ENCODE assay signal across 9 cellular contexts in genomic region chr6:28683945-28684538, GRCh38.
DNase-seq lines count a peak whose midpoint lies in the region; ATAC-seq and TF ChIP-seq lines count a peak whose summit lies in the region.
"Had no signal": no experiment of that assay in that cellular context is flagged by ENCODE, and none has a peak within 500 bp of the region (broad histone marks: within the 10 kb centered on the region; RNA-seq: fewer than 3 reads in every experiment).

No MANE protein-coding gene starts in this region.

- intact Hi-C loops in activated T-helper 2 cell treated with anti-CD3 and anti-CD28 coated beads, Interferon-gamma antibody, Interleukin-2, Interleukin-4, amounts not matched to agents 10 μg/mL and 5 μg/mL and 100 μg/mL, durations not matched to agents 14 hours and 24 hours and 36 hours (cut with micrococcal nuclease), result loop anchor here (1.0 to 5.0 kb wide), 2 partner anchors 187 to 329 kb away; no protein-coding TSS in a partner anchor

- no peaks in the 10 kb centered on the region for H3K9me3 ChIP-seq in endodermal cell (ENCODE audit: control insufficient read depth, low read length)

- H3K27me3 Mint-ChIP-seq in endodermal cell (ENCODE audit: insufficient read depth) (no peaks in the 10 kb centered on the region), neural crest cell (ENCODE audit: low read depth) (peaks cover 16% of the 10 kb centered on the region)
- peaks cover 73% of the 10 kb centered on the region for H3K27me3 Mint-ChIP-seq in activated T-helper 2 cell treated with anti-CD3 and anti-CD28 coated beads, Interferon-gamma antibody, Interleukin-2, Interleukin-4, amounts not matched to agents 10 μg/mL and 5 μg/mL and 100 μg/mL, durations not matched to agents 14 hours and 24 hours and 36 hours (ENCODE audit: low read depth)

- no peak for ATAC-seq in GM19395 (IDR thresholded peaks at IDR 0.05; ENCODE audit: unreplicated experiment)

- WGBS in endodermal cell (ENCODE audit: insufficient coverage in 1 of 2, insufficient read length in 1 of 2), 2 experiments, result 71 to 90% methylated on average over 2 to 8 of the region's 9 CpGs

- TF ChIP-seq CTCF in endodermal cell (conservative IDR thresholded peaks at IDR 0.05) (peak; percentile 79), neural crest cell (conservative IDR thresholded peaks at IDR 0.05) (peak; percentile 79)

- H3K4me1 Mint-ChIP-seq in endodermal cell (peaks cover 69% of the 10 kb centered on the region), neural crest cell (peaks cover 19% of the 10 kb centered on the region)
- H3K4me1 Mint-ChIP-seq in activated T-helper 2 cell treated with anti-CD3 and anti-CD28 coated beads, Interferon-gamma antibody, Interleukin-2, Interleukin-4, amounts not matched to agents 10 μg/mL and 5 μg/mL and 100 μg/mL, durations not matched to agents 14 hours and 24 hours and 36 hours (ENCODE audit: low read depth), result peaks cover 18% of the 10 kb centered on the region

- H3K27me3 ChIP-seq in endodermal cell (ENCODE audit: control insufficient read depth, insufficient read depth, low read length, poor library complexity, severe bottlenecking), result no peaks in the 10 kb centered on the region

- H3K4me1 ChIP-seq in endodermal cell (ENCODE audit: control insufficient read depth, insufficient read depth, low read length), result peaks cover 15% of the 10 kb centered on the region

- no peak overlapping the region for H3K4me3 Mint-ChIP-seq in endodermal cell
- no peak overlapping the region for H3K4me3 Mint-ChIP-seq in neural crest cell
- H3K4me3 Mint-ChIP-seq in activated T-helper 2 cell treated with anti-CD3 and anti-CD28 coated beads, Interferon-gamma antibody, Interleukin-2, Interleukin-4, amounts not matched to agents 10 μg/mL and 5 μg/mL and 100 μg/mL, durations not matched to agents 14 hours and 24 hours and 36 hours (ENCODE audit: low read depth), result no peak overlapping the region
- H3K4me3 Mint-ChIP-seq: activated naive CD8-positive, alpha-beta T cell treated with anti-CD3 and anti-CD28 coated beads, Interleukin-2, amount 10 ng/mL, durations not matched to agents 7 days and 5 days had no signal

- no peaks in the 10 kb centered on the region for H3K36me3 Mint-ChIP-seq in endodermal cell (ENCODE audit: low read depth)
- H3K36me3 Mint-ChIP-seq in neural crest cell (ENCODE audit: low read depth), result no peaks in the 10 kb centered on the region
- H3K36me3 Mint-ChIP-seq in activated T-helper 2 cell treated with anti-CD3 and anti-CD28 coated beads, Interferon-gamma antibody, Interleukin-2, Interleukin-4, amounts not matched to agents 10 μg/mL and 5 μg/mL and 100 μg/mL, durations not matched to agents 14 hours and 24 hours and 36 hours (ENCODE audit: low read depth), result no peaks in the 10 kb centered on the region
- H3K36me3 Mint-ChIP-seq: activated naive CD8-positive, alpha-beta T cell treated with anti-CD3 and anti-CD28 coated beads, Interleukin-2, amount 10 ng/mL, durations not matched to agents 7 days and 5 days had no signal

- no peaks in the 10 kb centered on the region for H3K36me3 ChIP-seq in endodermal cell (ENCODE audit: control insufficient read depth, insufficient read depth, low read length)

- H3K27ac ChIP-seq in endodermal cell (ENCODE audit: low read depth, low read length), result no peak overlapping the region

- peak overlapping the region; percentile 68 for H3K4me3 ChIP-seq in endodermal cell (ENCODE audit: low read length)

- peak; percentile 39 for DNase-seq in NCI-H345 (lab: John Stamatoyannopoulos, UW)
- DNase-seq in NCI-H345 treated with DMSO at 0.1 percent for 48 hours (lab: John Stamatoyannopoulos, UW; ENCODE audit: unreplicated experiment), result no peak
- DNase-seq in HT1080 (ENCODE audit: low read depth), result peak; percentile 42
- DNase-seq in RPMI7951 (ENCODE audit: low read depth), result peak; percentile 59
- peak; percentile 63 for DNase-seq in endodermal cell
- peak; percentile 8 for DNase-seq in neural crest cell (ENCODE audit: low read depth, low spot score)
- DNase-seq in activated T-helper 2 cell treated with anti-CD3 and anti-CD28 coated beads, Interferon-gamma antibody, Interleukin-2, Interleukin-4, amounts not matched to agents 10 μg/mL and 5 μg/mL and 100 μg/mL, durations not matched to agents 14 hours and 24 hours and 36 hours (ENCODE audit: low spot score), result no peak
- DNase-seq: activated naive CD8-positive, alpha-beta T cell treated with anti-CD3 and anti-CD28 coated beads, Interleukin-2, amount 10 ng/mL, durations not matched to agents 7 days and 5 days had no signal

- H3K9ac ChIP-seq in endodermal cell (ENCODE audit: extremely low read depth, low read length, poor library complexity, severe bottlenecking), result no peak overlapping the region

- H3K27ac Mint-ChIP-seq in endodermal cell (peak overlapping the region; percentile 94), neural crest cell (ENCODE audit: unreplicated experiment) (no peak overlapping the region)
- no peak overlapping the region for H3K27ac Mint-ChIP-seq in activated T-helper 2 cell treated with anti-CD3 and anti-CD28 coated beads, Interferon-gamma antibody, Interleukin-2, Interleukin-4, amounts not matched to agents 10 μg/mL and 5 μg/mL and 100 μg/mL, durations not matched to agents 14 hours and 24 hours and 36 hours
- H3K27ac Mint-ChIP-seq: activated naive CD8-positive, alpha-beta T cell treated with anti-CD3 and anti-CD28 coated beads, Interleukin-2, amount 10 ng/mL, durations not matched to agents 7 days and 5 days had no signal

- H3K9me3 Mint-ChIP-seq in endodermal cell (no peaks in the 10 kb centered on the region), neural crest cell (no peaks in the 10 kb centered on the region)
- H3K9me3 Mint-ChIP-seq in activated T-helper 2 cell treated with anti-CD3 and anti-CD28 coated beads, Interferon-gamma antibody, Interleukin-2, Interleukin-4, amounts not matched to agents 10 μg/mL and 5 μg/mL and 100 μg/mL, durations not matched to agents 14 hours and 24 hours and 36 hours, result no peaks in the 10 kb centered on the region
- H3K9me3 Mint-ChIP-seq: activated naive CD8-positive, alpha-beta T cell treated with anti-CD3 and anti-CD28 coated beads, Interleukin-2, amount 10 ng/mL, durations not matched to agents 7 days and 5 days had no signal

Comparison
In these comparisons a context has a peak if more than half of its experiments do, and no peak if none do; other contexts are left out.
1. DNase-seq: peak in NCI-H345 (single experiment), HT1080 (single experiment), RPMI7951 (single experiment), endodermal cell (single experiment) and neural crest cell (single experiment); none in NCI-H345 treated with DMSO at 0.1 percent for 48 hours (single experiment) and activated T-helper 2 cell treated with anti-CD3 and anti-CD28 coated beads, Interferon-gamma antibody, Interleukin-2, Interleukin-4, amounts not matched to agents 10 μg/mL and 5 μg/mL and 100 μg/mL, durations not matched to agents 14 hours and 24 hours and 36 hours (single experiment).